In the genomic region with DNA sequence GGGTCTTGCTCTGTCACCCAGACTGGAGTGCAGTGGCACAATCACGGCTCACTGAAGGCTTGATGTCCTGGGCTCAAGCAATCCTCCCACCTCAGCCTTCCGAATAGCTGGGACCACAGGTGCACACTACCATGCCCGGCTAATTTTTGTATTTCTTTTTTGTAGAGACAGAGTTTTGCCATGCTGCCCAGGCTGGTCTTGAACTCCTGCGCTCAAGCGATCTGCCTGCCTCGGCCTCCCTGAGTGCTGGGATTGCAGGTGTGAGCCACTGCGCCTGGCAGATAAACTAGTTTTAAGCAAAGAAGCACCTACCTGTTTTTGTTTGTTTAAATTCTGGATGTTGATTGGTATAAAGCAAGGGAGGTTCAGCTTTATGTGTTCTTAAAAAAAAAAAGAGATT, we compare ENCODE assay signal across 30 cellular contexts.
DNase-seq lines count a peak whose midpoint lies in the region; ATAC-seq, FAIRE-seq and TF ChIP-seq lines count a peak whose summit lies in the region.
"Had no signal": no experiment of that assay in that cellular context is flagged by ENCODE, and none has a peak within 500 bp of the region (broad histone marks: within the 10 kb centered on the region; RNA-seq: fewer than 3 reads in every experiment).

No MANE protein-coding gene starts in this region.

- intact Hi-C loops in posterior vena cava (cut with DNase I) = no loop called here
- intact Hi-C loops in left cardiac atrium (cut with DNase I) = no loop called here
- intact Hi-C loops in ascending aorta (cut with DNase I) = no loop called here

- no peak for TF ChIP-seq CTCF in ascending aorta (IDR thresholded peaks at IDR 0.05)

- H3K4me3 ChIP-seq in ascending aorta = no peak overlapping the region
- H3K4me3 ChIP-seq: A549; BLaER1; BLaER1 treated with 17β-estradiol and CSF1 and Interleukin-3, amounts not matched to agents 10 nM and 100 nM had no signal

- ATAC-seq in left cardiac atrium = no peak
- ATAC-seq: A549; CD8-positive, alpha-beta T cell had no signal

- no peaks in the 10 kb centered on the region for H3K36me3 ChIP-seq in ascending aorta
- H3K36me3 ChIP-seq: BE2C; BLaER1; BLaER1 treated with 17β-estradiol and CSF1 and Interleukin-3, amounts not matched to agents 10 nM and 100 nM had no signal

- DNase-seq in posterior vena cava (ENCODE audit: low spot score) (peak; percentile 61), left cardiac atrium (no peak), ascending aorta (ENCODE audit: low spot score in 2 of 2) (no peak)
- DNase-seq: 8988T; ACHN; AML-193; BE2C; C1 segment of cervical spinal cord; Caco-2; Calu3; CD4-positive, alpha-beta memory T cell; CD4-positive, alpha-beta T cell; CD4-positive, CD25-positive, alpha-beta regulatory T cell; CD8-positive, alpha-beta memory T cell; CD8-positive, alpha-beta T cell; COR-L47; DMS 273 treated with DMSO at 0.1 percent for 48 hours; DMS153; DMS53; DMS79; DMS79 treated with DMSO at 0.1 percent for 48 hours; DND-41; EL had no signal

- no peak overlapping the region for H3K27ac ChIP-seq in ascending aorta
- H3K27ac ChIP-seq: 22Rv1; A549; BLaER1; BLaER1 treated with 17β-estradiol and CSF1 and Interleukin-3, amounts not matched to agents 10 nM and 100 nM; C4-2B had no signal

- FAIRE-seq in islet of Langerhans (lab: Jason Lieb, UNC) = peak; percentile 38
- FAIRE-seq: A549, D721Med had no signal

- H3K9me3 ChIP-seq in ascending aorta = no peaks in the 10 kb centered on the region
- H3K9me3 ChIP-seq: A549; BE2C; BLaER1; BLaER1 treated with 17β-estradiol and CSF1 and Interleukin-3, amounts not matched to agents 10 nM and 100 nM; Caco-2 had no signal

- H3K4me1 ChIP-seq in ascending aorta = no peaks in the 10 kb centered on the region
- H3K4me1 ChIP-seq: A549, BE2C, BLaER1, Caco-2 had no signal

- H3K27me3 ChIP-seq in ascending aorta = no peaks in the 10 kb centered on the region
- H3K27me3 ChIP-seq: BE2C; BLaER1; BLaER1 treated with 17β-estradiol and CSF1 and Interleukin-3, amounts not matched to agents 10 nM and 100 nM had no signal
